In the genomic region with DNA sequence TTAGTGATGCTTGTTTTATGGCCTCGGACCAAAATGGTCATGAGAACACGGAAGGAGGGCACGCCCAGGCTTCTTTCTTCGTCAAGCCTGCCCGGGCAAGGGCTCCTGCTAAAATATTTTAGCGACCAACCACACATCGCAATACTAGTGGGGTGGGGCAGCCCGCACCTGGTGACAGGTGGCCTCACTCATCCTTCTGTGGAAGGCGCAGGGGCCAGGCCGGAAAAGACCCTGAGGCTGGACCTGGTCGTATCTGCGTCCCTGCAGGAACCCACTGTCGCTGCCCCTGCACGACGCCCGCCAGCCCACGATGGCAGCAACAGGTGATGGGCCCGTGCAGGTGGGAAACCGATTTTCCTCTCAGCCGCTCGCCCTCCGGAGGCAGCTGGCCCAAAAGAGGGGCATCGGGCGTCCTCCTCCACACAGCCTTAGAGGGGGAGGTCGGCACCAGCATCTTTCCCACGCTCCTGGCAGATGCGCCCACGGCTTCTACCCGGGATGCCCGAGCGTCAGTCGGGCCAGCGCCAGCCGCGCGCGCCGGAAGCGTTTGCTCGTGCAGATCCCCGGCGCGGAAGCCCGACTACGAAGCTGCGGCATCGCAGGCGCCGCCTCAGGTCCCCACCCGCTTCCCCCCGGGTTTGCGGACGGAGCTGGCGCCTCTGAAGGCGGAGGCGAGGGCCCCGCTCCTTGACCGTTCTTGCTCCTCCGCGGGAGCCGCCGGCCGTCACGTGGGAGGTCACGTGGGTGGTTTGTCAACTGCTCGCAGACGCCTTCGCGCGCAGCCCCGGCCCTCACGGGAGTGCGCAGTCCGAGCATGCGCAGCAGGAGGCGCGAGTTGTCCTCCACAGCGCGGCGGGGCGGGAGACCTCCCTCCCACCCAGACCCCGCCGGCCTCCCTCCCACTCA, we compare ENCODE assay signal across 8 cellular contexts. TPM values are rescaled to one million over a fixed set of nuclear protein-coding genes. Genes with fewer than 3 reads are reported as not detected.
DNase-seq lines count a peak whose midpoint lies in the region; ATAC-seq, FAIRE-seq and TF ChIP-seq lines count a peak whose summit lies in the region.

No MANE protein-coding gene starts in this region.

- no peak overlapping the region for H3K9ac ChIP-seq in HepG2 (ENCODE audit: insufficient read depth, low read depth, low read length)

- no peak overlapping the region for H2AFZ ChIP-seq in HepG2 (ENCODE audit: low read length)

- no peaks in the 10 kb centered on the region; a peak in 1 of 5 replicates for H3K27me3 ChIP-seq in HepG2 (ENCODE audit: control insufficient read depth in 1 of 2, insufficient read depth in 2 of 2, low read length in 2 of 2)

- H3K4me3 Mint-ChIP-seq in dendritic cell treated with granulocyte-macrophage colony-stimulating factor and Interleukin-4, amounts not matched to agents 40 ng/mL and 50 ng/mL, for 4 days = peak overlapping the region; percentile 78

- H3K9me3 Mint-ChIP-seq in dendritic cell treated with granulocyte-macrophage colony-stimulating factor and Interleukin-4, amounts not matched to agents 40 ng/mL and 50 ng/mL, for 4 days = no peaks in the 10 kb centered on the region

- no TSS peak for BruUV-seq in HepG2 (replicated peaks; lab: Mats Ljungman, UMichigan)

- H3K4me1 ChIP-seq in HepG2 (ENCODE audit: insufficient read depth, low read length) = peaks cover 60% of the 10 kb centered on the region

- H3K79me2 ChIP-seq in HepG2 (ENCODE audit: insufficient read depth, low read length) = no peaks in the 10 kb centered on the region

- intact Hi-C loops in dendritic cell treated with granulocyte-macrophage colony-stimulating factor and Interleukin-4, amounts not matched to agents 40 ng/mL and 50 ng/mL, for 4 days (cut with micrococcal nuclease) = loop anchor here (1.0 kb wide), 1 partner anchor 23 kb away; a partner anchor contains a TSS
- intact Hi-C loops in HepG2 (cut with micrococcal nuclease; ENCODE audit: unreplicated experiment) = no loop called here

- in situ Hi-C loops in HepG2 (cut with HindIII; ENCODE audit: extremely low pct_ligation_motif_present, low pct_unique_long_range_greater_than_20kb) = no loop called here

- TF ChIP-seq RAD21 in HepG2 (CRISPR knock-in tag; IDR thresholded peaks at IDR 0.05) = no peak

- H3K4me1 Mint-ChIP-seq in dendritic cell treated with granulocyte-macrophage colony-stimulating factor and Interleukin-4, amounts not matched to agents 40 ng/mL and 50 ng/mL, for 4 days (ENCODE audit: low read depth) = peaks cover 34% of the 10 kb centered on the region

- peak; percentile 60 for ATAC-seq in GM19035 (IDR thresholded peaks at IDR 0.05; ENCODE audit: unreplicated experiment)
- ATAC-seq in HG03460 (IDR thresholded peaks at IDR 0.05; ENCODE audit: unreplicated experiment) = peak; percentile 61
- ATAC-seq in HepG2 = no peak

- no peak for TF ChIP-seq POLR2A in HepG2 (IDR thresholded peaks at IDR 0.05; ENCODE audit: insufficient read depth in 1 of 2, low read depth in 2 of 2, low read length in 2 of 2)

- no peak for TF ChIP-seq CTCF in AG10803 (conservative IDR thresholded peaks at IDR 0.05; ENCODE audit: low read length)
- no peak for TF ChIP-seq CTCF in HepG2 (CRISPR knock-in tag; IDR thresholded peaks at IDR 0.05)

- no peak overlapping the region for H3K27ac ChIP-seq in HepG2 (ENCODE audit: extremely low read length, insufficient read depth, low read length)

- no peaks in the 10 kb centered on the region for H3K36me3 ChIP-seq in HepG2 (replicated peaks in 1 of 2; ENCODE audit: control insufficient read depth in 1 of 2, insufficient read depth in 2 of 2, low read length in 2 of 2)

- H3K4me2 ChIP-seq in HepG2 (ENCODE audit: low read depth, low read length) = peak overlapping the region; percentile 85; the same call in 1 of the 2 replicates

- no peaks in the 10 kb centered on the region for H3K9me3 ChIP-seq in HepG2 (ENCODE audit: low read length)

- DNase-seq in AG10803 (ENCODE audit: low read depth) (peak; percentile 92), NCI-H748 (lab: John Stamatoyannopoulos, UW; ENCODE audit: unreplicated experiment) (peak; percentile 97), HepG2 (ENCODE audit: low spot score) (no peak)
- peak; percentile 79 to 82 for DNase-seq in activated CD4-positive, alpha-beta T cell treated with anti-CD3 and anti-CD28 coated beads, Interleukin-2, amount 50 U/mL, for 4 hours
- peak; percentile 92 to 93 for DNase-seq in stimulated activated CD4-positive, alpha-beta T cell treated with anti-CD3 and anti-CD28 coated beads, Interleukin-2, amount 100 ng/mL, for 24 hours

- CTCF ChIA-PET in HepG2 (lab: Yijun Ruan, JAX; ENCODE audit: low intra/inter-chr PET ratio, low total read pairs) = no interaction called here

- no peak for FAIRE-seq in HepG2 (lab: Jason Lieb, UNC)

- no peaks in the 10 kb centered on the region for H4K20me1 ChIP-seq in HepG2 (ENCODE audit: insufficient read depth, low read length)

- peak overlapping the region; percentile 79 for H3K27ac Mint-ChIP-seq in dendritic cell treated with granulocyte-macrophage colony-stimulating factor and Interleukin-4, amounts not matched to agents 40 ng/mL and 50 ng/mL, for 4 days

- H3K4me3 ChIP-seq in AG10803 (ENCODE audit: low read length) (peak overlapping the region; percentile 67), HepG2 (replicated peaks in 1 of 3; ENCODE audit: insufficient read depth in 1 of 3, low read depth in 2 of 3, low read length in 3 of 3) (no peak overlapping the region)

- POLR2A ChIA-PET in HepG2 (lab: Yijun Ruan, JAX) = interaction anchor here (0.6 to 3.0 kb wide), 6 partner anchors 10 to 171 kb away, joined by 3 to 14 read pairs (median 7); a partner anchor contains a TSS

- TF ChIP-seq EP300 in HepG2 (IDR thresholded peaks at IDR 0.05; ENCODE audit: low read depth in 2 of 2, low read length in 2 of 2) (no peak), HepG2 (CRISPR knock-in tag; IDR thresholded peaks at IDR 0.05; ENCODE audit: borderline replicate concordance) (no peak)

- H3K27me3 Mint-ChIP-seq in dendritic cell treated with granulocyte-macrophage colony-stimulating factor and Interleukin-4, amounts not matched to agents 40 ng/mL and 50 ng/mL, for 4 days = peaks cover 2% of the 10 kb centered on the region

- WGBS in HepG2 (ENCODE audit: low lambda C conversion rate) = 82% methylated on average over 68 of the region's 83 CpGs

- no peaks in the 10 kb centered on the region for H3K36me3 Mint-ChIP-seq in dendritic cell treated with granulocyte-macrophage colony-stimulating factor and Interleukin-4, amounts not matched to agents 40 ng/mL and 50 ng/mL, for 4 days (ENCODE audit: low read depth)

RNA-seq across cellular contexts. Expression of a gene that starts 22.8 kb away (rescaled TPM):
- total RNA-seq in HepG2 (2016; rRNA removed; fragmentation: Illumina TruSeq; extraction: Trizol) = 47.7 and 67.2 TPM in 2 replicates
- 118 and 125 TPM in 2 replicates for total RNA-seq in HepG2 (2016; cell fraction: cytosol; rRNA removed; fragmentation: Illumina TruSeq; extraction: Trizol; ENCODE audit: low read depth)
- 39.3 and 64.3 TPM in 2 replicates for total RNA-seq in HepG2 (2016; cell fraction: insoluble cytoplasmic fraction; rRNA removed; fragmentation: Illumina TruSeq; extraction: Trizol)
- 103 and 104 TPM in 2 replicates for total RNA-seq in HepG2 (2016; cell fraction: membrane; rRNA removed; fragmentation: Illumina TruSeq; extraction: Trizol)
- total RNA-seq in HepG2 (2016; cell fraction: nucleus; rRNA removed; fragmentation: Illumina TruSeq; extraction: Trizol) = 38.8 and 51.8 TPM in 2 replicates
- 67.1 and 73.1 TPM in 2 replicates for polyA plus RNA-seq in HepG2 (2011; rRNA removed)
- 53.2 and 56.1 TPM in 2 replicates for polyA plus RNA-seq in HepG2 (2011; cell fraction: cytosol; rRNA removed)
- polyA plus RNA-seq in HepG2 (2011; cell fraction: nucleus; rRNA removed) = 50.7 and 52.2 TPM in 2 replicates
- polyA plus RNA-seq in HepG2 (2012) = 78.2 and 88.0 TPM in 2 replicates
- polyA plus RNA-seq in HepG2 (2016; cell fraction: cytosol; fragmentation: Illumina TruSeq; extraction: Trizol; ENCODE audit: low read depth) = 38.6 and 41.3 TPM in 2 replicates
- 59.9 and 75.2 TPM in 2 replicates for polyA plus RNA-seq in HepG2 (2016; cell fraction: insoluble cytoplasmic fraction; fragmentation: Illumina TruSeq; extraction: Trizol; ENCODE audit: low read depth)
- 80.8 and 99.2 TPM in 2 replicates for polyA plus RNA-seq in HepG2 (2016; cell fraction: membrane; fragmentation: Illumina TruSeq; extraction: Trizol; ENCODE audit: low read depth)
- 80.4 and 81.2 TPM in 2 replicates for polyA plus RNA-seq in HepG2 (2016; cell fraction: nucleus; fragmentation: Illumina TruSeq; extraction: Trizol; ENCODE audit: insufficient read depth, low read depth)
- polyA minus RNA-seq in HepG2 (2011; rRNA and poly(A)+ RNA removed; ENCODE audit: low replicate concordance) = 83.4 and 116 TPM in 2 replicates
- polyA minus RNA-seq in HepG2 (2011; cell fraction: cytosol; rRNA and poly(A)+ RNA removed) = 74.6 and 79.0 TPM in 2 replicates
- 55.5 and 74.1 TPM in 2 replicates for polyA minus RNA-seq in HepG2 (2011; cell fraction: nucleus; rRNA and poly(A)+ RNA removed)

RNA-seq across cellular contexts. Expression of a gene that starts 38.2 kb away (rescaled TPM):
- total RNA-seq in HepG2 (2016; rRNA removed; fragmentation: Illumina TruSeq; extraction: Trizol) = 61.1 and 69.8 TPM in 2 replicates
- 34.2 and 37.8 TPM in 2 replicates for total RNA-seq in HepG2 (2016; cell fraction: cytosol; rRNA removed; fragmentation: Illumina TruSeq; extraction: Trizol; ENCODE audit: low read depth)
- 63.6 and 70.0 TPM in 2 replicates for total RNA-seq in HepG2 (2016; cell fraction: insoluble cytoplasmic fraction; rRNA removed; fragmentation: Illumina TruSeq; extraction: Trizol)
- 62.0 and 64.0 TPM in 2 replicates for total RNA-seq in HepG2 (2016; cell fraction: membrane; rRNA removed; fragmentation: Illumina TruSeq; extraction: Trizol)
- total RNA-seq in HepG2 (2016; cell fraction: nucleus; rRNA removed; fragmentation: Illumina TruSeq; extraction: Trizol) = 32.3 and 41.4 TPM in 2 replicates
- polyA plus RNA-seq in HepG2 (2011; rRNA removed) = 137 and 144 TPM in 2 replicates
- 155 and 177 TPM in 2 replicates for polyA plus RNA-seq in HepG2 (2011; cell fraction: cytosol; rRNA removed)
- 165 and 174 TPM in 2 replicates for polyA plus RNA-seq in HepG2 (2011; cell fraction: nucleus; rRNA removed)
- polyA plus RNA-seq in HepG2 (2012) = 79.6 and 111 TPM in 2 replicates
- 46.7 and 48.3 TPM in 2 replicates for polyA plus RNA-seq in HepG2 (2016; cell fraction: cytosol; fragmentation: Illumina TruSeq; extraction: Trizol; ENCODE audit: low read depth)
- 78.0 and 81.9 TPM in 2 replicates for polyA plus RNA-seq in HepG2 (2016; cell fraction: insoluble cytoplasmic fraction; fragmentation: Illumina TruSeq; extraction: Trizol; ENCODE audit: low read depth)
- polyA plus RNA-seq in HepG2 (2016; cell fraction: membrane; fragmentation: Illumina TruSeq; extraction: Trizol; ENCODE audit: low read depth) = 47.5 and 59.5 TPM in 2 replicates
- polyA plus RNA-seq in HepG2 (2016; cell fraction: nucleus; fragmentation: Illumina TruSeq; extraction: Trizol; ENCODE audit: insufficient read depth, low read depth) = 89.0 and 97.4 TPM in 2 replicates
- 42.5 and 59.2 TPM in 2 replicates for polyA minus RNA-seq in HepG2 (2011; rRNA and poly(A)+ RNA removed; ENCODE audit: low replicate concordance)
- polyA minus RNA-seq in HepG2 (2011; cell fraction: cytosol; rRNA and poly(A)+ RNA removed) = 31.3 and 38.9 TPM in 2 replicates
- 31.5 and 44.4 TPM in 2 replicates for polyA minus RNA-seq in HepG2 (2011; cell fraction: nucleus; rRNA and poly(A)+ RNA removed)

RNA-seq across cellular contexts. Expression of a gene that starts 46.2 kb away (rescaled TPM):
- 27.1 and 43.4 TPM in 2 replicates for total RNA-seq in HepG2 (2016; rRNA removed; fragmentation: Illumina TruSeq; extraction: Trizol)
- total RNA-seq in HepG2 (2016; cell fraction: cytosol; rRNA removed; fragmentation: Illumina TruSeq; extraction: Trizol; ENCODE audit: low read depth) = 72.9 and 78.4 TPM in 2 replicates
- 23.7 and 43.2 TPM in 2 replicates for total RNA-seq in HepG2 (2016; cell fraction: insoluble cytoplasmic fraction; rRNA removed; fragmentation: Illumina TruSeq; extraction: Trizol)
- 74.7 and 83.2 TPM in 2 replicates for total RNA-seq in HepG2 (2016; cell fraction: membrane; rRNA removed; fragmentation: Illumina TruSeq; extraction: Trizol)
- total RNA-seq in HepG2 (2016; cell fraction: nucleus; rRNA removed; fragmentation: Illumina TruSeq; extraction: Trizol) = 38.5 and 40.4 TPM in 2 replicates
- polyA plus RNA-seq in HepG2 (2011; rRNA removed) = 44.1 and 56.8 TPM in 2 replicates
- 43.1 and 61.0 TPM in 2 replicates for polyA plus RNA-seq in HepG2 (2011; cell fraction: cytosol; rRNA removed)
- 170 and 187 TPM in 2 replicates for polyA plus RNA-seq in HepG2 (2011; cell fraction: nucleus; rRNA removed)
- 22.9 and 33.5 TPM in 2 replicates for polyA plus RNA-seq in HepG2 (2012)
- 7.9 and 8.6 TPM in 2 replicates for polyA plus RNA-seq in HepG2 (2016; cell fraction: cytosol; fragmentation: Illumina TruSeq; extraction: Trizol; ENCODE audit: low read depth)
- 17.6 and 23.7 TPM in 2 replicates for polyA plus RNA-seq in HepG2 (2016; cell fraction: insoluble cytoplasmic fraction; fragmentation: Illumina TruSeq; extraction: Trizol; ENCODE audit: low read depth)
- 13.1 and 13.7 TPM in 2 replicates for polyA plus RNA-seq in HepG2 (2016; cell fraction: membrane; fragmentation: Illumina TruSeq; extraction: Trizol; ENCODE audit: low read depth)
- polyA plus RNA-seq in HepG2 (2016; cell fraction: nucleus; fragmentation: Illumina TruSeq; extraction: Trizol; ENCODE audit: insufficient read depth, low read depth) = 99.7 and 100 TPM in 2 replicates
- polyA minus RNA-seq in HepG2 (2011; rRNA and poly(A)+ RNA removed; ENCODE audit: low replicate concordance) = 44.8 and 70.0 TPM in 2 replicates
- polyA minus RNA-seq in HepG2 (2011; cell fraction: cytosol; rRNA and poly(A)+ RNA removed) = 34.6 and 36.4 TPM in 2 replicates
- polyA minus RNA-seq in HepG2 (2011; cell fraction: nucleus; rRNA and poly(A)+ RNA removed) = 46.0 and 49.1 TPM in 2 replicates
